ENCODE assay signal across 1 cellular context in the genomic region with DNA sequence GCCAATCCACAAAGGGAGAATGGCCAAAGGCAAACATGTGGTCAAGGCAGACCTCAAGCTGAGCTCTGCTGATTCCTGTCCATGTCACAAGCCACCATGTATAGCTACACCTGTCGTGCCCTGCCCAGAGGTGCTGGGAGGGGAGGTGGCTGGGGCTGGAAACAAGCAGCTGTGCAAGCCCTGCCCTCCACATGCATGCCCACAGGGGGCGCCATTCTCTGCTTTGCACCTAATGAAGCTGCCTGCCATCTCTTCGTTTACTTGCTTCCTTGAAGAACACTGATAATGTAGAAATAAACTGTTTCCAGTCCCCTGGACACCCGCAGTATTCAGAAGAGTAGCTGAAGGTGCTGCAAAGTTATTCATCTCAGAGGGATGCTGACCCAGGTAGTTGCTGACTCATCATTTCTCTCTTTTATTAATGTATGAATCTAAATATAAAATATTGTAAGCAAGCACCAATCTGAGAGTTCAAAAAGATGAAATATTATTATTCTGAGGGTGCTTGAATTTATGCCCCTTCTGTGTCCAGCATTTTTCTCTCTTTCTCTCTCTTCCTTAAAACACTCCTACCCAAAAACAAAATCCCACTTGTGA.
TF ChIP-seq lines count a peak whose summit lies in the region.

No MANE protein-coding gene starts in this region.

TF ChIP-seq in GM12878, 131 proteins besides CTCF, POLR2A, EP300 and RAD21:
- TF ChIP-seq FOXK2 (IDR thresholded peaks at IDR 0.05) (no peak), SMARCA5 (IDR thresholded peaks at IDR 0.05) (0 out of 2 replicates have a peak, but pooled peaks have one; percentile 37)
